In the genomic region with DNA sequence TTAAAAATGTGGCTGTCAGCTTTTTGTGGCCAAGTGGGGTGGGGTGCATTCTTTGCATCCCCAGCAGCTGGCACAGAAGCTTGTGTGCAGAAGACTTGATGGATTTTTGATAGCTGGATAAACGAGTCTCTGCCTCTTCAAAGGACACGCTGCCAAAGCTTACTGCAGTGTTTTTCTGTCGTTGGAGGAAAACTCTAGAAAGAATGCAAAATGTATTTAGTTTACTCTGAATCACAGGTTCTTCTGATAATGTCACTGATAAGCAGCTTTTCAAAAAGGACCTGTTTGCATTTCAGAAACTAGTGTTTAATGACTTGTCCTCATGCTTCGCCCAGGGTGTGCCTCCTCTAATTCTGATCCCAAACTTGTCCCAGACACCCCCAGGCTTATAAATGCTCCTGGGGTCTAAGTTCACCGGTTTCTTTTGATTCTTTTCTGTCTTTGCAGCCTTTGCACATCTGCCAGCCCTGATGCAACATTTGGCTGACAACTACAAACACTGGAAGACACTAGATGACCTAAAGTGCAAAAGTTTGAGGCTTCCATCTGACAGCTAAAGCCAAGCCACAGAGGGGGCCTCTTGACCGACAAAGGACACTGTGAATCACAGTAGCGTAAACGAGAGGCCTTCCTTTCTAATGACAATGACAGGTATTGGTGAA, we compare ENCODE assay signal across 22 cellular contexts.
DNase-seq lines count a peak whose midpoint lies in the region; FAIRE-seq and TF ChIP-seq lines count a peak whose summit lies in the region.
"Had no signal": no experiment of that assay in that cellular context is flagged by ENCODE, and none has a peak within 500 bp of the region (broad histone marks: within the 10 kb centered on the region; RNA-seq: fewer than 3 reads in every experiment).

No MANE protein-coding gene starts in this region.

- peaks cover 7% of the 10 kb centered on the region for H3K36me3 ChIP-seq in astrocyte (ENCODE audit: insufficient read depth, low read length)
- peaks cover 0 to 6% (median 3%) of the 10 kb centered on the region in 4 donors for H3K36me3 ChIP-seq in liver (ENCODE audit: control insufficient read depth in 4 of 4, insufficient read depth in 3 of 4, low read depth in 1 of 4, low read length in 3 of 4)

- CTCF ChIA-PET in HEK293T (lab: Yijun Ruan, JAX): no interaction called here

- no peaks in the 10 kb centered on the region for H3K9me3 ChIP-seq in astrocyte (ENCODE audit: insufficient read depth, low read depth, low read length)
- H3K9me3 ChIP-seq in liver (ENCODE audit: control insufficient read depth in 4 of 4, low read length in 3 of 4): no peaks in the 10 kb centered on the region

- H3K27me3 ChIP-seq in astrocyte (ENCODE audit: insufficient read depth, low read length) (no peaks in the 10 kb centered on the region), liver (ENCODE audit: control insufficient read depth in 4 of 4, insufficient read depth in 4 of 4, low read length in 3 of 4) (no peaks in the 10 kb centered on the region)
- H3K27me3 ChIP-seq: spleen had no signal

- H3K4me3 Mint-ChIP-seq in HFFc6 (no peak overlapping the region; the same call in 1 of the 2 replicates), astrocyte (ENCODE audit: unreplicated experiment) (no peak overlapping the region), type B pancreatic cell (peak overlapping the region; percentile 22)
- H3K4me3 Mint-ChIP-seq: activated naive CD8-positive, alpha-beta T cell treated with anti-CD3 and anti-CD28 coated beads, Interleukin-2, amount 10 ng/mL, durations not matched to agents 7 days and 5 days; activated T-cell treated with anti-CD3 and anti-CD28 coated beads, Interleukin-2, amount 50 U/mL, for 72 hours; dendritic cell treated with granulocyte-macrophage colony-stimulating factor and Interleukin-4, amounts not matched to agents 40 ng/mL and 50 ng/mL, for 4 days; neural crest cell; T-helper 2 cell treated with Interferon-gamma antibody and Interleukin-4, amounts not matched to agents 5 μg/mL and 100 μg/mL, for 36 hours had no signal

- TF ChIP-seq RAD21 in liver (IDR thresholded peaks at IDR 0.05): no peak

- peaks cover 19% of the 10 kb centered on the region for H3K4me1 ChIP-seq in astrocyte (ENCODE audit: insufficient read depth, low read length)
- peaks cover 2 to 10% (median 9%) of the 10 kb centered on the region in 4 donors for H3K4me1 ChIP-seq in liver (ENCODE audit: control insufficient read depth in 4 of 4, insufficient read depth in 4 of 4, low read length in 3 of 4)

- H3K4me2 ChIP-seq in astrocyte (ENCODE audit: low read length): peak overlapping the region; percentile 42

- H3K4me3 ChIP-seq in astrocyte (ENCODE audit: insufficient read depth, low read depth, low read length): no peak overlapping the region
- no peak overlapping the region for H3K4me3 ChIP-seq in liver (ENCODE audit: low read depth in 1 of 3, low read length in 3 of 3)
- H3K4me3 ChIP-seq: spleen had no signal

- H2AFZ ChIP-seq in astrocyte (ENCODE audit: low read depth, low read length): no peak overlapping the region

- H3K4me1 Mint-ChIP-seq in HFFc6 (ENCODE audit: low read depth) (peaks cover 67% of the 10 kb centered on the region), astrocyte (ENCODE audit: low read depth, unreplicated experiment) (peaks cover 13% of the 10 kb centered on the region), type B pancreatic cell (ENCODE audit: unreplicated experiment) (no peaks in the 10 kb centered on the region)

- H3K27ac ChIP-seq in astrocyte (ENCODE audit: low read depth, low read length) (no peak overlapping the region), liver (ENCODE audit: low read depth in 1 of 2, low read length in 2 of 2) (no peak overlapping the region)

- H3K27ac Mint-ChIP-seq in HFFc6 (peak overlapping the region; percentile 29), astrocyte (ENCODE audit: unreplicated experiment) (peak overlapping the region; percentile 91), type B pancreatic cell (peak overlapping the region; percentile 91)
- H3K27ac Mint-ChIP-seq: activated naive CD8-positive, alpha-beta T cell treated with anti-CD3 and anti-CD28 coated beads, Interleukin-2, amount 10 ng/mL, durations not matched to agents 7 days and 5 days; activated T-cell treated with anti-CD3 and anti-CD28 coated beads, Interleukin-2, amount 50 U/mL, for 72 hours; dendritic cell treated with granulocyte-macrophage colony-stimulating factor and Interleukin-4, amounts not matched to agents 40 ng/mL and 50 ng/mL, for 4 days; T-helper 2 cell treated with Interferon-gamma antibody and Interleukin-4, amounts not matched to agents 5 μg/mL and 100 μg/mL, for 36 hours had no signal

- peaks cover 30% of the 10 kb centered on the region for H3K36me3 Mint-ChIP-seq in HFFc6 (ENCODE audit: low read depth)
- peaks cover 11% of the 10 kb centered on the region for H3K36me3 Mint-ChIP-seq in astrocyte (ENCODE audit: low read depth, unreplicated experiment)
- peaks cover 27% of the 10 kb centered on the region for H3K36me3 Mint-ChIP-seq in type B pancreatic cell

- H3K27me3 Mint-ChIP-seq in HFFc6 (ENCODE audit: insufficient read depth) (peaks cover 8% of the 10 kb centered on the region; the same call in 1 of the 2 replicates), astrocyte (ENCODE audit: low read depth, unreplicated experiment) (no peaks in the 10 kb centered on the region), type B pancreatic cell (no peaks in the 10 kb centered on the region)
- H3K27me3 Mint-ChIP-seq: dendritic cell treated with granulocyte-macrophage colony-stimulating factor and Interleukin-4, amounts not matched to agents 40 ng/mL and 50 ng/mL, for 4 days had no signal

- TF ChIP-seq CTCF in HFFc6 (IDR thresholded peaks at IDR 0.05): no peak
- TF ChIP-seq CTCF in astrocyte (IDR thresholded peaks at IDR 0.05; ENCODE audit: insufficient read depth, low read depth, low read length): no peak
- no peak for TF ChIP-seq CTCF in liver (IDR thresholded peaks at IDR 0.05; ENCODE audit: low read depth, low read length, missing input control)
- TF ChIP-seq CTCF in type B pancreatic cell (conservative IDR thresholded peaks at IDR 0.05): no peak

- no peak for FAIRE-seq in astrocyte (lab: Jason Lieb, UNC)
- FAIRE-seq: bronchial epithelial cell, frontal cortex, GM18507 had no signal

- DNase-seq in HFFc6 (no peak), astrocyte (ENCODE audit: low read depth) (no peak), type B pancreatic cell (ENCODE audit: extremely low spot score, unreplicated experiment) (no peak), NCI-H1930 (lab: John Stamatoyannopoulos, UW) (no peak), MV-4-11 (lab: John Stamatoyannopoulos, UW) (no peak), HEK293T (ENCODE audit: extremely low spot score) (no peak), NCI-H1105 treated with DMSO at 0.1 percent for 48 hours (lab: John Stamatoyannopoulos, UW) (no peak)
- DNase-seq: activated naive CD8-positive, alpha-beta T cell treated with anti-CD3 and anti-CD28 coated beads, Interleukin-2, amount 10 ng/mL, durations not matched to agents 7 days and 5 days; activated T-cell treated with anti-CD3 and anti-CD28 coated beads, Interleukin-2, amount 50 U/mL, for 72 hours; COR-L47; NCI-H1417; NCI-H526; SHP77 treated with DMSO at 0.1 percent for 48 hours; spleen; substantia nigra had no signal

- H3K79me2 ChIP-seq in astrocyte (ENCODE audit: insufficient read depth, low read length): no peaks in the 10 kb centered on the region

- H3K9me3 Mint-ChIP-seq in HFFc6: peaks cover 4% of the 10 kb centered on the region; the same call in 1 of the 2 replicates
- H3K9me3 Mint-ChIP-seq in astrocyte (ENCODE audit: unreplicated experiment): peaks cover 3% of the 10 kb centered on the region
- no peaks in the 10 kb centered on the region for H3K9me3 Mint-ChIP-seq in type B pancreatic cell
- H3K9me3 Mint-ChIP-seq: activated naive CD8-positive, alpha-beta T cell treated with anti-CD3 and anti-CD28 coated beads, Interleukin-2, amount 10 ng/mL, durations not matched to agents 7 days and 5 days; dendritic cell treated with granulocyte-macrophage colony-stimulating factor and Interleukin-4, amounts not matched to agents 40 ng/mL and 50 ng/mL, for 4 days; neural crest cell; T-helper 2 cell treated with Interferon-gamma antibody and Interleukin-4, amounts not matched to agents 5 μg/mL and 100 μg/mL, for 36 hours had no signal

- WGBS in liver: 28% methylated on average over 8 of the region's 8 CpGs

- POLR2A ChIA-PET in HEK293T (lab: Yijun Ruan, JAX): no interaction called here

- no peaks in the 10 kb centered on the region for H4K20me1 ChIP-seq in astrocyte (ENCODE audit: insufficient read depth, low read length)

- H3K9ac ChIP-seq in astrocyte (ENCODE audit: low read length): no peak overlapping the region
- no peak overlapping the region for H3K9ac ChIP-seq in liver (ENCODE audit: low read depth in 1 of 2, low read length in 2 of 2)

TF ChIP-seq in liver, 16 proteins besides CTCF, POLR2A, EP300 and RAD21:
- peak; percentile 37 to 48 for TF ChIP-seq HNF4A (conservative IDR thresholded peaks at IDR 0.05)
- TF ChIP-seq JUND (IDR thresholded peaks at IDR 0.05): peak in 1 of 2 donors; percentile 9
- TF ChIP-seq FOXA1 (IDR thresholded peaks at IDR 0.05): no peak
- no peak for TF ChIP-seq HNF4G (IDR thresholded peaks at IDR 0.05)
- TF ChIP-seq RXRA (IDR thresholded peaks at IDR 0.05): peak in 1 of 2 donors; percentile 47
TF ChIP-seq in liver: peak in this region for 3.

TF ChIP-seq in HEK293T, 16 proteins besides CTCF, POLR2A, EP300 and RAD21:
- no peak for TF ChIP-seq LEF1 (IDR thresholded peaks at IDR 0.05; ENCODE audit: borderline replicate concordance)

Comparison
In these comparisons a context has a peak if more than half of its experiments do, and no peak if none do; other contexts are left out.
1. H3K27ac Mint-ChIP-seq: peak in every context shown above with its lines; median percentile 91 in astrocyte; 91 in type B pancreatic cell; 29 in HFFc6.